Comparison of ENCODE assay signal across 7 cellular contexts in the genomic region with DNA sequence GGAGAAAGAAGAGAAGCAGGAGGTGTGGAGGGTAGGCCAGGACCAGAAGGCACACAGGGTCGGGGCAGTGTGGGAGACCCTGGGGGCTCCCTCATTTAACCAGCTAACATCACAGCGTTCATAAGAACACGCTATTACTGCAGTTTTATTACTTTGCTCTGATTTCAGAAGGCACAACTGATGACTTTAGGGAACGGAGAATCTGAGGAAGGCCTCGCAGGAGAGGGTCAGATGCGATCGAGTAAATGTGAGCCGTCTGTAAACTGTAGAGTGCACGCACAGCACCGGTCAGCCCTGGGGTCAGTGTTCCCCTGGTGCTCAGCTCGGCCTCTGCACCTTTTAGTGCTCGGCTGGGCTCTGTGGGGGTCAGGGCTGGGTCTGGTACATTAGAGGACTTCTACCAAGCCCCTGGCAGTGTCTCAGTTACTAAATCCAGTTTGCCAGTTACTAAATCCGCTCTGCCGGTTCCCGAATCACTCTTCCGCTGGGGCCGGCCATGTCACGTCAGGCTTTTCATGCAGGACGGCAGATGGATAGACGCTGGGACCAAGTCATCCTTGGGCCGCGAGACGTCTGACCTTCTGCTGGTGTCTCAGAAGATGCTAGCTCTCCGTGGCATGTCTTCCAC.
DNase-seq lines count a peak whose midpoint lies in the region; ATAC-seq lines count a peak whose summit lies in the region.

No MANE protein-coding gene starts in this region.

- H3K9me3 ChIP-seq in HUES64 (ENCODE audit: insufficient read depth, low read depth, low read length) (no peaks in the 10 kb centered on the region), iPS-20b (ENCODE audit: insufficient read depth, low read depth, low read length) (no peaks in the 10 kb centered on the region)

- H3K27ac Mint-ChIP-seq in activated T-helper 2 cell treated with anti-CD3 and anti-CD28 coated beads, Interferon-gamma antibody, Interleukin-2, Interleukin-4, amounts not matched to agents 10 μg/mL and 5 μg/mL and 100 μg/mL, durations not matched to agents 14 hours and 24 hours and 36 hours: peak overlapping the region; percentile 80
- H3K27ac Mint-ChIP-seq in stimulated activated effector memory CD8-positive, alpha-beta T cell treated with anti-CD3 and anti-CD28 coated beads, Interleukin-12 subunit alpha, Interleukin-12 subunit beta, amount 100 ng/mL, for 72 hours: peak overlapping the region; percentile 72

- H3K4me3 Mint-ChIP-seq in activated T-helper 2 cell treated with anti-CD3 and anti-CD28 coated beads, Interferon-gamma antibody, Interleukin-2, Interleukin-4, amounts not matched to agents 10 μg/mL and 5 μg/mL and 100 μg/mL, durations not matched to agents 14 hours and 24 hours and 36 hours (ENCODE audit: low read depth): no peak overlapping the region
- peak overlapping the region; percentile 72 for H3K4me3 Mint-ChIP-seq in stimulated activated effector memory CD8-positive, alpha-beta T cell treated with anti-CD3 and anti-CD28 coated beads, Interleukin-12 subunit alpha, Interleukin-12 subunit beta, amount 100 ng/mL, for 72 hours

- H3K4me3 ChIP-seq in HUES64 (ENCODE audit: low read length) (peak overlapping the region; percentile 44), iPS-20b (ENCODE audit: low read length) (peak overlapping the region; percentile 62)

- H3K36me3 ChIP-seq in HUES64 (ENCODE audit: insufficient read depth, low read length) (peaks cover 13% of the 10 kb centered on the region; the same call in 1 of the 2 replicates), iPS-20b (ENCODE audit: insufficient read depth, low read depth, low read length) (peaks cover 11% of the 10 kb centered on the region; the same call in 1 of the 2 replicates)

- peaks cover 70% of the 10 kb centered on the region for H3K36me3 Mint-ChIP-seq in activated T-helper 2 cell treated with anti-CD3 and anti-CD28 coated beads, Interferon-gamma antibody, Interleukin-2, Interleukin-4, amounts not matched to agents 10 μg/mL and 5 μg/mL and 100 μg/mL, durations not matched to agents 14 hours and 24 hours and 36 hours (ENCODE audit: low read depth)
- H3K36me3 Mint-ChIP-seq in stimulated activated effector memory CD8-positive, alpha-beta T cell treated with anti-CD3 and anti-CD28 coated beads, Interleukin-12 subunit alpha, Interleukin-12 subunit beta, amount 100 ng/mL, for 72 hours: peaks cover 92% of the 10 kb centered on the region

- no peak for ATAC-seq in stimulated activated effector memory CD8-positive, alpha-beta T cell treated with anti-CD3 and anti-CD28 coated beads, Interleukin-12 subunit alpha, Interleukin-12 subunit beta, amount 100 ng/mL, for 72 hours
- ATAC-seq in left lobe of liver: no peak

- 46% methylated on average over 24 of the region's 24 CpGs for WGBS in HUES64

- H3K27me3 ChIP-seq in HUES64 (ENCODE audit: insufficient read depth, low read length): no peaks in the 10 kb centered on the region
- no peaks in the 10 kb centered on the region for H3K27me3 ChIP-seq in iPS-20b (ENCODE audit: insufficient read depth, low read length)

- H3K4me1 Mint-ChIP-seq in activated T-helper 2 cell treated with anti-CD3 and anti-CD28 coated beads, Interferon-gamma antibody, Interleukin-2, Interleukin-4, amounts not matched to agents 10 μg/mL and 5 μg/mL and 100 μg/mL, durations not matched to agents 14 hours and 24 hours and 36 hours (ENCODE audit: low read depth): peaks cover 67% of the 10 kb centered on the region
- H3K4me1 Mint-ChIP-seq in stimulated activated effector memory CD8-positive, alpha-beta T cell treated with anti-CD3 and anti-CD28 coated beads, Interleukin-12 subunit alpha, Interleukin-12 subunit beta, amount 100 ng/mL, for 72 hours: peaks cover 84% of the 10 kb centered on the region

- intact Hi-C loops in activated T-helper 2 cell treated with anti-CD3 and anti-CD28 coated beads, Interferon-gamma antibody, Interleukin-2, Interleukin-4, amounts not matched to agents 10 μg/mL and 5 μg/mL and 100 μg/mL, durations not matched to agents 14 hours and 24 hours and 36 hours (cut with micrococcal nuclease): no loop called here

- peak overlapping the region; percentile 74 for H3K27ac ChIP-seq in HUES64 (ENCODE audit: low read depth, low read length)
- peak overlapping the region; percentile 86 for H3K27ac ChIP-seq in iPS-20b (ENCODE audit: low read length)

- H3K4me1 ChIP-seq in HUES64 (ENCODE audit: insufficient read depth, low read length) (peaks cover 46% of the 10 kb centered on the region), iPS-20b (ENCODE audit: insufficient read depth, low read length) (peaks cover 34% of the 10 kb centered on the region)

- no peaks in the 10 kb centered on the region for H3K27me3 Mint-ChIP-seq in activated T-helper 2 cell treated with anti-CD3 and anti-CD28 coated beads, Interferon-gamma antibody, Interleukin-2, Interleukin-4, amounts not matched to agents 10 μg/mL and 5 μg/mL and 100 μg/mL, durations not matched to agents 14 hours and 24 hours and 36 hours (ENCODE audit: low read depth)

- no peaks in the 10 kb centered on the region for H3K9me3 Mint-ChIP-seq in activated T-helper 2 cell treated with anti-CD3 and anti-CD28 coated beads, Interferon-gamma antibody, Interleukin-2, Interleukin-4, amounts not matched to agents 10 μg/mL and 5 μg/mL and 100 μg/mL, durations not matched to agents 14 hours and 24 hours and 36 hours
- peaks cover 5% of the 10 kb centered on the region for H3K9me3 Mint-ChIP-seq in stimulated activated effector memory CD8-positive, alpha-beta T cell treated with anti-CD3 and anti-CD28 coated beads, Interleukin-12 subunit alpha, Interleukin-12 subunit beta, amount 100 ng/mL, for 72 hours

- H3K9ac ChIP-seq in HUES64 (ENCODE audit: low read depth, low read length) (peak overlapping the region; percentile 67), iPS-20b (ENCODE audit: low read depth, low read length) (peak overlapping the region; percentile 80)

- no peak for DNase-seq in activated T-helper 2 cell treated with anti-CD3 and anti-CD28 coated beads, Interferon-gamma antibody, Interleukin-2, Interleukin-4, amounts not matched to agents 10 μg/mL and 5 μg/mL and 100 μg/mL, durations not matched to agents 14 hours and 24 hours and 36 hours (ENCODE audit: low spot score)
- no peak for DNase-seq in stimulated activated effector memory CD8-positive, alpha-beta T cell treated with anti-CD3 and anti-CD28 coated beads, Interleukin-12 subunit alpha, Interleukin-12 subunit beta, amount 100 ng/mL, for 72 hours (ENCODE audit: low spot score in 2 of 2)
- DNase-seq in NCI-H2107 (lab: John Stamatoyannopoulos, UW) (no peak), left lobe of liver (ENCODE audit: low spot score) (no peak), NCI-H2227 treated with DMSO at 0.1 percent for 48 hours (lab: John Stamatoyannopoulos, UW) (no peak)
